In the genomic region with DNA sequence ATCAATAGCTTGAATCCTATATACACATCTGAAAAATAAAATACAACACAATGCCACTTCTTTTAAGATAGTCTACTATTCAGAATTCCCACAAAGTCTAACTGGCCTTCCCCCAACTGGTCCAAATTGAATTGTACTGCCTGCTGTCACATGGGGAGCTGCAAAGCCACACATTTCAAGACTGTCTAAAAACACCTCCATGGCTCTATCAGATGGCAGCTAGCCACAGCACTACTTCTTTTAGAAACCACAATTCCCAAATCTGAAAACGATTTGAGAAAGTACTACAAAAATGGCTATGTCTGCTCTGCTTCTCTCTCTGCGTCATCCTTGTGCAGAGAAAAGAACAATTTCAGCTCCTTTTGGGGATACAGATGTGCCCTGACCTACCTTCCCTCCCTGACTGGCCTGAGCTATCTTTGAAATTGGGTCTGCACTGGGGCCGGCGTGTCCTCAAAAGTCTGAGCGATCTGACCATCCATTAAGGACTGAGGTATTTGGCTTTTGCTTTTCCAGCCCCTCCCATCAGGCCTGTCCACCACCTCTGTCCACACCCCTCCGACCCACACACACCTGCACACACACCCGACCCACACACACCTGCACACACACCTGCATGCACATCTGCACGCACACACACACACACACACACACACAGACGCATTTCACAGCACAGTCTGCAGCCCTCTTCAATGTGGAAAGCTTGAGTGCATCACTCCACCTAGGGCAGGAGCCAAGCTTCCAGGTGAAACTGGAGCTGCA, we compare ENCODE assay signal across 23 cellular contexts.
"Had no signal": no experiment of that assay in that cellular context is flagged by ENCODE, and none has a peak within 500 bp of the region (broad histone marks: within the 10 kb centered on the region; RNA-seq: fewer than 3 reads in every experiment).

No MANE protein-coding gene starts in this region.

- H3K27me3 ChIP-seq: esophagus squamous epithelium, neutrophil, right lobe of liver, thyroid gland had no signal

- H3K4me2 ChIP-seq: smooth muscle cell had no signal

- H2AFZ ChIP-seq: parathyroid adenoma had no signal

- ATAC-seq: left ventricle myocardium superior; lower lobe of right lung; mucosa of descending colon; natural killer cell treated with Interleukin-12 subunit alpha and Interleukin-12 subunit beta and Interleukin-15 and Interleukin-18, amount 100 ng/mL, for 72 hours; right lobe of liver; stimulated activated naive CD8-positive, alpha-beta T cell treated with anti-CD3 and anti-CD28 coated beads, Interleukin-15, amount 100 ng/mL, for 72 hours had no signal

- H3K9ac ChIP-seq: parathyroid adenoma had no signal

- DNase-seq: dermis blood vessel endothelial cell; effector memory CD4-positive, alpha-beta T cell; esophagus squamous epithelium; hypothalamus; immature natural killer cell; left ventricle myocardium superior; lower lobe of right lung; mucosa of descending colon; naive B cell; right lobe of liver; stimulated activated CD4-positive, alpha-beta T cell treated with anti-CD3 and anti-CD28 coated beads, Interleukin-12 subunit alpha, Interleukin-12 subunit beta, amount 100 ng/mL, for 4 hours; stimulated activated CD4-positive, alpha-beta T cell treated with anti-CD3 and anti-CD28 coated beads, Interleukin-1b, Interleukin-23, amount 100 ng/mL, for 48 hours; stimulated activated CD4-positive, alpha-beta T cell treated with anti-CD3 and anti-CD28 coated beads, Interleukin-4, amount 100 ng/mL, for 1 hour; stimulated activated CD8-positive, alpha-beta memory T cell treated with anti-CD3 and anti-CD28 coated beads, Interleukin-4, amount 100 ng/mL, for 48 hours; stimulated activated naive CD4-positive, alpha-beta T cell; stimulated activated naive CD8-positive, alpha-beta T cell treated with anti-CD3 and anti-CD28 coated beads, Interleukin-15, amount 100 ng/mL, for 72 hours; thyroid gland; trophoblast cell had no signal

- H3K4me1 ChIP-seq: esophagus squamous epithelium, lower lobe of right lung, right lobe of liver, thyroid gland had no signal

- H3K36me3 ChIP-seq: esophagus squamous epithelium, lower lobe of right lung, neutrophil, right lobe of liver, thyroid gland had no signal

- H3K27ac ChIP-seq: coronary artery, esophagus squamous epithelium, lower lobe of right lung, neutrophil, parathyroid adenoma, right lobe of liver, thyroid gland had no signal

- H3K9me3 ChIP-seq: esophagus squamous epithelium, lower lobe of right lung, mucosa of descending colon, neutrophil, right lobe of liver, thyroid gland had no signal

- H3K4me3 ChIP-seq: coronary artery, esophagus squamous epithelium, lower lobe of right lung, mucosa of descending colon, right lobe of liver, smooth muscle cell, thyroid gland had no signal
